1 cellular context compared by ENCODE assay signal in genomic region chr3:134373942-134374790, GRCh38.
TF ChIP-seq lines count a peak whose summit lies in the region.

TSS of gene AMOTL2 (minus strand) at chr3:134374447. CDS start at chr3:134371433, 3,014 bp downstream.

TF ChIP-seq in HepG2, 621 proteins besides CTCF, POLR2A, EP300 and RAD21 (continued from another document and continues in another):
- TF ChIP-seq, protein P1, sequence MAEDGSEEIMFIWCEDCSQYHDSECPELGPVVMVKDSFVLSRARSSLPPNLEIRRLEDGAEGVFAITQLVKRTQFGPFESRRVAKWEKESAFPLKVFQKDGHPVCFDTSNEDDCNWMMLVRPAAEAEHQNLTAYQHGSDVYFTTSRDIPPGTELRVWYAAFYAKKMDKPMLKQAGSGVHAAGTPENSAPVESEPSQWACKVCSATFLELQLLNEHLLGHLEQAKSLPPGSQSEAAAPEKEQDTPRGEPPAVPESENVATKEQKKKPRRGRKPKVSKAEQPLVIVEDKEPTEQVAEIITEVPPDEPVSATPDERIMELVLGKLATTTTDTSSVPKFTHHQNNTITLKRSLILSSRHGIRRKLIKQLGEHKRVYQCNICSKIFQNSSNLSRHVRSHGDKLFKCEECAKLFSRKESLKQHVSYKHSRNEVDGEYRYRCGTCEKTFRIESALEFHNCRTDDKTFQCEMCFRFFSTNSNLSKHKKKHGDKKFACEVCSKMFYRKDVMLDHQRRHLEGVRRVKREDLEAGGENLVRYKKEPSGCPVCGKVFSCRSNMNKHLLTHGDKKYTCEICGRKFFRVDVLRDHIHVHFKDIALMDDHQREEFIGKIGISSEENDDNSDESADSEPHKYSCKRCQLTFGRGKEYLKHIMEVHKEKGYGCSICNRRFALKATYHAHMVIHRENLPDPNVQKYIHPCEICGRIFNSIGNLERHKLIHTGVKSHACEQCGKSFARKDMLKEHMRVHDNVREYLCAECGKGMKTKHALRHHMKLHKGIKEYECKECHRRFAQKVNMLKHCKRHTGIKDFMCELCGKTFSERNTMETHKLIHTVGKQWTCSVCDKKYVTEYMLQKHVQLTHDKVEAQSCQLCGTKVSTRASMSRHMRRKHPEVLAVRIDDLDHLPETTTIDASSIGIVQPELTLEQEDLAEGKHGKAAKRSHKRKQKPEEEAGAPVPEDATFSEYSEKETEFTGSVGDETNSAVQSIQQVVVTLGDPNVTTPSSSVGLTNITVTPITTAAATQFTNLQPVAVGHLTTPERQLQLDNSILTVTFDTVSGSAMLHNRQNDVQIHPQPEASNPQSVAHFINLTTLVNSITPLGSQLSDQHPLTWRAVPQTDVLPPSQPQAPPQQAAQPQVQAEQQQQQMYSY (CRISPR knock-in tag; IDR thresholded peaks at IDR 0.05): 0 out of 2 replicates have a peak, but pooled peaks have one; percentile 45
- TF ChIP-seq, protein P2, sequence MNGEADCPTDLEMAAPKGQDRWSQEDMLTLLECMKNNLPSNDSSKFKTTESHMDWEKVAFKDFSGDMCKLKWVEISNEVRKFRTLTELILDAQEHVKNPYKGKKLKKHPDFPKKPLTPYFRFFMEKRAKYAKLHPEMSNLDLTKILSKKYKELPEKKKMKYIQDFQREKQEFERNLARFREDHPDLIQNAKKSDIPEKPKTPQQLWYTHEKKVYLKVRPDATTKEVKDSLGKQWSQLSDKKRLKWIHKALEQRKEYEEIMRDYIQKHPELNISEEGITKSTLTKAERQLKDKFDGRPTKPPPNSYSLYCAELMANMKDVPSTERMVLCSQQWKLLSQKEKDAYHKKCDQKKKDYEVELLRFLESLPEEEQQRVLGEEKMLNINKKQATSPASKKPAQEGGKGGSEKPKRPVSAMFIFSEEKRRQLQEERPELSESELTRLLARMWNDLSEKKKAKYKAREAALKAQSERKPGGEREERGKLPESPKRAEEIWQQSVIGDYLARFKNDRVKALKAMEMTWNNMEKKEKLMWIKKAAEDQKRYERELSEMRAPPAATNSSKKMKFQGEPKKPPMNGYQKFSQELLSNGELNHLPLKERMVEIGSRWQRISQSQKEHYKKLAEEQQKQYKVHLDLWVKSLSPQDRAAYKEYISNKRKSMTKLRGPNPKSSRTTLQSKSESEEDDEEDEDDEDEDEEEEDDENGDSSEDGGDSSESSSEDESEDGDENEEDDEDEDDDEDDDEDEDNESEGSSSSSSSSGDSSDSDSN (CRISPR knock-in tag; IDR thresholded peaks at IDR 0.05): peak; percentile 88
- TF ChIP-seq JDP2 (CRISPR knock-in tag; IDR thresholded peaks at IDR 0.05; ENCODE audit: borderline replicate concordance) (no peak; the same call in 1 of the 2 replicates), ZNF318 (CRISPR knock-in tag; IDR thresholded peaks at IDR 0.05) (no peak; the same call in 1 of the 2 replicates), YEATS2 (CRISPR knock-in tag; IDR thresholded peaks at IDR 0.05; ENCODE audit: borderline replicate concordance) (no peak), ZBTB1 (CRISPR knock-in tag; IDR thresholded peaks at IDR 0.05; ENCODE audit: borderline replicate concordance) (no peak), NFKB2 (CRISPR knock-in tag; IDR thresholded peaks at IDR 0.05; ENCODE audit: borderline replicate concordance) (peak; percentile 78; the same call in 1 of the 2 replicates), ZBTB20 (CRISPR knock-in tag; IDR thresholded peaks at IDR 0.05; ENCODE audit: borderline replicate concordance, low read depth) (peak; percentile 33; the same call in 1 of the 2 replicates), ZNF788 (CRISPR knock-in tag; IDR thresholded peaks at IDR 0.05; ENCODE audit: borderline replicate concordance) (peak; percentile 49; the same call in 1 of the 2 replicates), LCORL (IDR thresholded peaks at IDR 0.05) (no peak), LCORL (CRISPR knock-in tag; IDR thresholded peaks at IDR 0.05) (peak; percentile 92), ZNF777 (CRISPR knock-in tag; IDR thresholded peaks at IDR 0.05) (peak; percentile 90; the same call in 1 of the 2 replicates), CENPX (CRISPR knock-in tag; IDR thresholded peaks at IDR 0.05) (no peak), ZNF12 (CRISPR knock-in tag; IDR thresholded peaks at IDR 0.05) (no peak), TEAD3 (CRISPR knock-in tag; optimal IDR thresholded peaks at IDR 0.05; ENCODE audit: borderline replicate concordance) (peak; percentile 100), ZNF292 (CRISPR knock-in tag; IDR thresholded peaks at IDR 0.05; ENCODE audit: borderline replicate concordance, low read depth) (no peak), RARG (CRISPR knock-in tag; IDR thresholded peaks at IDR 0.05; ENCODE audit: low read depth) (no peak), NR2C2 (CRISPR knock-in tag; IDR thresholded peaks at IDR 0.05; ENCODE audit: borderline replicate concordance) (no peak), TCF7 (IDR thresholded peaks at IDR 0.05; ENCODE audit: low read depth) (peak; percentile 93), ETV6 (CRISPR knock-in tag; conservative IDR thresholded peaks at IDR 0.05) (peak; percentile 85; the same call in 1 of the 2 replicates), ZNF776 (CRISPR knock-in tag; IDR thresholded peaks at IDR 0.05) (peak; percentile 79), RFX3 (CRISPR knock-in tag; IDR thresholded peaks at IDR 0.05) (no peak; the same call in 1 of the 2 replicates), ZFP1 (CRISPR knock-in tag; IDR thresholded peaks at IDR 0.05) (0 out of 2 replicates have a peak, but pooled peaks have one; percentile 57), JUN (CRISPR knock-in tag; IDR thresholded peaks at IDR 0.05) (no peak; the same call in 1 of the 2 replicates), NR1H2 (CRISPR knock-in tag; IDR thresholded peaks at IDR 0.05; ENCODE audit: borderline replicate concordance, low read depth) (no peak), ZNF768 (CRISPR knock-in tag; IDR thresholded peaks at IDR 0.05) (peak; percentile 86; the same call in 1 of the 2 replicates)
- TF ChIP-seq, protein P3, sequence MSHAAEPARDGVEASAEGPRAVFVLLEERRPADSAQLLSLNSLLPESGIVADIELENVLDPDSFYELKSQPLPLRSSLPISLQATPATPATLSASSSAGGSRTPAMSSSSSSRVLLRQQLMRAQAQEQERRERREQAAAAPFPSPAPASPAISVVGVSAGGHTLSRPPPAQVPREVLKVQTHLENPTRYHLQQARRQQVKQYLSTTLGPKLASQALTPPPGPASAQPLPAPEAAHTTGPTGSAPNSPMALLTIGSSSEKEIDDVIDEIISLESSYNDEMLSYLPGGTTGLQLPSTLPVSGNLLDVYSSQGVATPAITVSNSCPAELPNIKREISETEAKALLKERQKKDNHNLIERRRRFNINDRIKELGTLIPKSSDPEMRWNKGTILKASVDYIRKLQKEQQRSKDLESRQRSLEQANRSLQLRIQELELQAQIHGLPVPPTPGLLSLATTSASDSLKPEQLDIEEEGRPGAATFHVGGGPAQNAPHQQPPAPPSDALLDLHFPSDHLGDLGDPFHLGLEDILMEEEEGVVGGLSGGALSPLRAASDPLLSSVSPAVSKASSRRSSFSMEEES (CRISPR knock-in tag; IDR thresholded peaks at IDR 0.05): peak; percentile 74
- TF ChIP-seq, protein P4, sequence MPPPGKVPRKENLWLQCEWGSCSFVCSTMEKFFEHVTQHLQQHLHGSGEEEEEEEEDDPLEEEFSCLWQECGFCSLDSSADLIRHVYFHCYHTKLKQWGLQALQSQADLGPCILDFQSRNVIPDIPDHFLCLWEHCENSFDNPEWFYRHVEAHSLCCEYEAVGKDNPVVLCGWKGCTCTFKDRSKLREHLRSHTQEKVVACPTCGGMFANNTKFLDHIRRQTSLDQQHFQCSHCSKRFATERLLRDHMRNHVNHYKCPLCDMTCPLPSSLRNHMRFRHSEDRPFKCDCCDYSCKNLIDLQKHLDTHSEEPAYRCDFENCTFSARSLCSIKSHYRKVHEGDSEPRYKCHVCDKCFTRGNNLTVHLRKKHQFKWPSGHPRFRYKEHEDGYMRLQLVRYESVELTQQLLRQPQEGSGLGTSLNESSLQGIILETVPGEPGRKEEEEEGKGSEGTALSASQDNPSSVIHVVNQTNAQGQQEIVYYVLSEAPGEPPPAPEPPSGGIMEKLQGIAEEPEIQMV (CRISPR knock-in tag; IDR thresholded peaks at IDR 0.05; ENCODE audit: low read depth): no peak
- TF ChIP-seq, protein P5, sequence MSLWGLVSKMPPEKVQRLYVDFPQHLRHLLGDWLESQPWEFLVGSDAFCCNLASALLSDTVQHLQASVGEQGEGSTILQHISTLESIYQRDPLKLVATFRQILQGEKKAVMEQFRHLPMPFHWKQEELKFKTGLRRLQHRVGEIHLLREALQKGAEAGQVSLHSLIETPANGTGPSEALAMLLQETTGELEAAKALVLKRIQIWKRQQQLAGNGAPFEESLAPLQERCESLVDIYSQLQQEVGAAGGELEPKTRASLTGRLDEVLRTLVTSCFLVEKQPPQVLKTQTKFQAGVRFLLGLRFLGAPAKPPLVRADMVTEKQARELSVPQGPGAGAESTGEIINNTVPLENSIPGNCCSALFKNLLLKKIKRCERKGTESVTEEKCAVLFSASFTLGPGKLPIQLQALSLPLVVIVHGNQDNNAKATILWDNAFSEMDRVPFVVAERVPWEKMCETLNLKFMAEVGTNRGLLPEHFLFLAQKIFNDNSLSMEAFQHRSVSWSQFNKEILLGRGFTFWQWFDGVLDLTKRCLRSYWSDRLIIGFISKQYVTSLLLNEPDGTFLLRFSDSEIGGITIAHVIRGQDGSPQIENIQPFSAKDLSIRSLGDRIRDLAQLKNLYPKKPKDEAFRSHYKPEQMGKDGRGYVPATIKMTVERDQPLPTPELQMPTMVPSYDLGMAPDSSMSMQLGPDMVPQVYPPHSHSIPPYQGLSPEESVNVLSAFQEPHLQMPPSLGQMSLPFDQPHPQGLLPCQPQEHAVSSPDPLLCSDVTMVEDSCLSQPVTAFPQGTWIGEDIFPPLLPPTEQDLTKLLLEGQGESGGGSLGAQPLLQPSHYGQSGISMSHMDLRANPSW (CRISPR knock-in tag; IDR thresholded peaks at IDR 0.05; ENCODE audit: borderline replicate concordance): no peak
